Comparison of ENCODE assay signal across 20 cellular contexts in the genomic region with DNA sequence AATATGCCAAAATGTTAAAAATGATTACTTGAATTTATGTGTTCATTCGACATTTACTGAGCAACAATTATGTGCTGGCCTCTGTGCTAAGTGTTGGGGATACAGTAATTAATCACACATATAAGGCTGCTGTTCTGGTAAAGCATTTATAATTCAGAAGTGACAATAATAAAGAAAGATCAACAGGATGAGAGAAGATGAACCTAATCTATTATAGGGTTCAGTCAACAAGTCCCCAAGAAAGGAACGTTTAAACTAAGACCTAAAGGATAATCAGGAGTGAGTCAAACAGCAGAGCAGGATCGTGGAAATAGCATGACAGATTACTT.
DNase-seq lines count a peak whose midpoint lies in the region; ATAC-seq, FAIRE-seq and TF ChIP-seq lines count a peak whose summit lies in the region.
"Had no signal": no experiment of that assay in that cellular context is flagged by ENCODE, and none has a peak within 500 bp of the region (broad histone marks: within the 10 kb centered on the region; RNA-seq: fewer than 3 reads in every experiment).

No MANE protein-coding gene starts in this region.

- H3K4me2 ChIP-seq in GM23338: no peak overlapping the region
- H3K4me2 ChIP-seq: BLaER1 had no signal

- no peak overlapping the region for H3K27ac ChIP-seq in GM23338 (ENCODE audit: low read depth)
- no peak overlapping the region for H3K27ac ChIP-seq in small intestine (ENCODE audit: low read depth in 1 of 2, low read length in 1 of 2)
- H3K27ac ChIP-seq: BLaER1, skin epidermis had no signal

- peaks cover 8% of the 10 kb centered on the region for H3K27me3 Mint-ChIP-seq in activated CD4-positive, alpha-beta T cell treated with anti-CD3 and anti-CD28 coated beads, Interleukin-2, amount 10 ng/mL, durations not matched to agents 24 days and 14 days
- H3K27me3 Mint-ChIP-seq in activated CD4-positive, alpha-beta T cell treated with anti-CD3 and anti-CD28 coated beads, Interleukin-2, amount 10 ng/mL, durations not matched to agents 7 days and 5 days: no peaks in the 10 kb centered on the region
- H3K27me3 Mint-ChIP-seq in GM23338 (ENCODE audit: insufficient read depth, low read depth, poor library complexity): peaks cover 3% of the 10 kb centered on the region
- peaks cover 6% of the 10 kb centered on the region for H3K27me3 Mint-ChIP-seq in activated naive CD8-positive, alpha-beta T cell treated with anti-CD3 and anti-CD28 coated beads for 36 hours

- H3K4me3 Mint-ChIP-seq in activated CD4-positive, alpha-beta T cell treated with anti-CD3 and anti-CD28 coated beads, Interleukin-2, amount 10 ng/mL, durations not matched to agents 24 days and 14 days: peak overlapping the region; percentile 28
- H3K4me3 Mint-ChIP-seq in activated CD4-positive, alpha-beta T cell treated with anti-CD3 and anti-CD28 coated beads, Interleukin-2, amount 10 ng/mL, durations not matched to agents 7 days and 5 days: no peak overlapping the region
- H3K4me3 Mint-ChIP-seq in GM23338: no peak overlapping the region
- no peak overlapping the region for H3K4me3 Mint-ChIP-seq in activated naive CD8-positive, alpha-beta T cell treated with anti-CD3 and anti-CD28 coated beads for 36 hours
- H3K4me3 Mint-ChIP-seq: brain had no signal

- no peaks in the 10 kb centered on the region for H3K36me3 Mint-ChIP-seq in activated CD4-positive, alpha-beta T cell treated with anti-CD3 and anti-CD28 coated beads, Interleukin-2, amount 10 ng/mL, durations not matched to agents 24 days and 14 days (ENCODE audit: low read depth)
- no peaks in the 10 kb centered on the region for H3K36me3 Mint-ChIP-seq in activated CD4-positive, alpha-beta T cell treated with anti-CD3 and anti-CD28 coated beads, Interleukin-2, amount 10 ng/mL, durations not matched to agents 7 days and 5 days (ENCODE audit: low read depth)
- H3K36me3 Mint-ChIP-seq in GM23338 (ENCODE audit: low read depth): peaks cover 2% of the 10 kb centered on the region; the same call in 1 of the 3 replicates
- no peaks in the 10 kb centered on the region for H3K36me3 Mint-ChIP-seq in activated naive CD8-positive, alpha-beta T cell treated with anti-CD3 and anti-CD28 coated beads for 36 hours
- H3K36me3 Mint-ChIP-seq: brain; naive thymus-derived CD8-positive, alpha-beta T cell had no signal

- peaks cover 12% of the 10 kb centered on the region for H3K9me3 Mint-ChIP-seq in activated CD4-positive, alpha-beta T cell treated with anti-CD3 and anti-CD28 coated beads, Interleukin-2, amount 10 ng/mL, durations not matched to agents 24 days and 14 days
- H3K9me3 Mint-ChIP-seq in activated CD4-positive, alpha-beta T cell treated with anti-CD3 and anti-CD28 coated beads, Interleukin-2, amount 10 ng/mL, durations not matched to agents 7 days and 5 days: no peaks in the 10 kb centered on the region
- no peaks in the 10 kb centered on the region for H3K9me3 Mint-ChIP-seq in GM23338
- H3K9me3 Mint-ChIP-seq in activated naive CD8-positive, alpha-beta T cell treated with anti-CD3 and anti-CD28 coated beads for 36 hours: no peaks in the 10 kb centered on the region
- H3K9me3 Mint-ChIP-seq: brain; naive thymus-derived CD8-positive, alpha-beta T cell had no signal

- WGBS in small intestine, 3 donors: 58 to 72% (median 70%) methylated on average over 3 of the region's 3 CpGs

- H3K4me1 ChIP-seq in GM23338 (ENCODE audit: insufficient read depth) (no peaks in the 10 kb centered on the region; the same call in 1 of the 2 replicates), small intestine (ENCODE audit: control insufficient read depth in 2 of 2, insufficient read depth in 1 of 2, low read depth in 1 of 2, low read length in 1 of 2) (no peaks in the 10 kb centered on the region)
- H3K4me1 ChIP-seq: BLaER1 had no signal

- peaks cover 19% of the 10 kb centered on the region for H3K4me1 Mint-ChIP-seq in activated CD4-positive, alpha-beta T cell treated with anti-CD3 and anti-CD28 coated beads, Interleukin-2, amount 10 ng/mL, durations not matched to agents 24 days and 14 days
- peaks cover 9% of the 10 kb centered on the region for H3K4me1 Mint-ChIP-seq in activated CD4-positive, alpha-beta T cell treated with anti-CD3 and anti-CD28 coated beads, Interleukin-2, amount 10 ng/mL, durations not matched to agents 7 days and 5 days
- peaks cover 13% of the 10 kb centered on the region for H3K4me1 Mint-ChIP-seq in GM23338
- peaks cover 26% of the 10 kb centered on the region for H3K4me1 Mint-ChIP-seq in activated naive CD8-positive, alpha-beta T cell treated with anti-CD3 and anti-CD28 coated beads for 36 hours
- H3K4me1 Mint-ChIP-seq: brain had no signal

- H3K79me2 ChIP-seq in GM23338 (replicated peaks; ENCODE audit: insufficient read depth): peaks cover 21% of the 10 kb centered on the region

- no peak overlapping the region for H2AFZ ChIP-seq in GM23338

- no peak overlapping the region for H3K4me3 ChIP-seq in GM23338
- H3K4me3 ChIP-seq in small intestine (ENCODE audit: low read depth in 1 of 2, low read length in 2 of 2): no peak overlapping the region
- H3K4me3 ChIP-seq: BLaER1, skin epidermis had no signal

- FAIRE-seq in small intestine (lab: Jason Lieb, UNC): no peak
- FAIRE-seq: frontal cortex had no signal

- H3K9me2 ChIP-seq in GM23338 (ENCODE audit: insufficient read depth): no peaks in the 10 kb centered on the region

- POLR2A ChIA-PET in activated CD4-positive, alpha-beta T cell treated with anti-CD3 and anti-CD28 coated beads, Interleukin-2, amount 10 ng/mL, durations not matched to agents 7 days and 5 days (lab: Charles Lee): no interaction called here

- ATAC-seq in GM23338: no peak
- ATAC-seq: naive thymus-derived CD8-positive, alpha-beta T cell had no signal

- intact Hi-C loops in activated CD4-positive, alpha-beta T cell treated with anti-CD3 and anti-CD28 coated beads, Interleukin-2, amount 10 ng/mL, durations not matched to agents 24 days and 14 days (cut with micrococcal nuclease): no loop called here

- no peaks in the 10 kb centered on the region for H3K9me3 ChIP-seq in small intestine (ENCODE audit: control insufficient read depth, low read depth)

- H3F3A ChIP-seq in GM23338 (replicated peaks; ENCODE audit: low read depth): no peaks in the 10 kb centered on the region

- CTCF ChIA-PET in activated CD4-positive, alpha-beta T cell treated with anti-CD3 and anti-CD28 coated beads, Interleukin-2, amount 10 ng/mL, durations not matched to agents 7 days and 5 days (lab: Charles Lee): interaction anchor here (0.7 kb wide), 2 partner anchors 251 to 1919 kb away, joined by 3 to 5 read pairs; no protein-coding TSS in a partner anchor

- DNase-seq in activated CD4-positive, alpha-beta T cell treated with anti-CD3 and anti-CD28 coated beads, Interleukin-2, amount 10 ng/mL, durations not matched to agents 24 days and 14 days: no peak
- no peak for DNase-seq in activated CD4-positive, alpha-beta T cell treated with anti-CD3 and anti-CD28 coated beads, Interleukin-2, amount 10 ng/mL, durations not matched to agents 7 days and 5 days
- DNase-seq in GM23338 (ENCODE audit: low spot score): no peak
- no peak for DNase-seq in activated naive CD8-positive, alpha-beta T cell treated with anti-CD3 and anti-CD28 coated beads for 36 hours
- DNase-seq in iris pigment epithelial cell (ENCODE audit: low read depth): peak; percentile 26
- no peak for DNase-seq in stimulated activated CD4-positive, alpha-beta T cell treated with anti-CD3 and anti-CD28 coated beads, Interleukin-15, amount 100 ng/mL, for 24 hours
- DNase-seq in small intestine: no peak
- no peak for DNase-seq in NK-92 treated with Interleukin-12 subunit alpha and Interleukin-12 subunit beta, amount 100 ng/mL, for 24 hours (lab: John Stamatoyannopoulos, UW)
- DNase-seq: Karpas-422; mesendoderm; naive thymus-derived CD8-positive, alpha-beta T cell; NCI-H1092; NCI-H524; SHP77 treated with DMSO at 0.1 percent for 48 hours; stimulated activated CD4-positive, alpha-beta T cell treated with anti-CD3 and anti-CD28 coated beads, Interleukin-4, amount 100 ng/mL, for 4 hours had no signal

- H3K36me3 ChIP-seq in GM23338 (ENCODE audit: insufficient read depth): no peaks in the 10 kb centered on the region
- H3K36me3 ChIP-seq in small intestine (ENCODE audit: control insufficient read depth in 2 of 2, insufficient read depth in 2 of 2, low read length in 2 of 2): no peaks in the 10 kb centered on the region
- H3K36me3 ChIP-seq: BLaER1 had no signal

- TF ChIP-seq CTCF in GM23338 (conservative IDR thresholded peaks at IDR 0.05; ENCODE audit: low read depth in 2 of 2): no peak

- H3K27me3 ChIP-seq in GM23338 (ENCODE audit: insufficient read depth) (no peaks in the 10 kb centered on the region), small intestine (ENCODE audit: control insufficient read depth in 2 of 2, insufficient read depth in 2 of 2, low read length in 2 of 2) (no peaks in the 10 kb centered on the region)
- H3K27me3 ChIP-seq: BLaER1 had no signal

- peaks cover 6% of the 10 kb centered on the region for H4K20me1 ChIP-seq in GM23338 (replicated peaks; ENCODE audit: insufficient read depth)
- H4K20me1 ChIP-seq: BLaER1 had no signal

- H3K27ac Mint-ChIP-seq in activated CD4-positive, alpha-beta T cell treated with anti-CD3 and anti-CD28 coated beads, Interleukin-2, amount 10 ng/mL, durations not matched to agents 24 days and 14 days: peak overlapping the region; percentile 76
- no peak overlapping the region for H3K27ac Mint-ChIP-seq in activated CD4-positive, alpha-beta T cell treated with anti-CD3 and anti-CD28 coated beads, Interleukin-2, amount 10 ng/mL, durations not matched to agents 7 days and 5 days
- H3K27ac Mint-ChIP-seq in GM23338: 0 out of 2 replicates have a peak overlapping the region, but pooled peaks have one; percentile 17
- peak overlapping the region; percentile 49 for H3K27ac Mint-ChIP-seq in activated naive CD8-positive, alpha-beta T cell treated with anti-CD3 and anti-CD28 coated beads for 36 hours
- H3K27ac Mint-ChIP-seq: progenitor cell of endocrine pancreas had no signal

TF ChIP-seq in GM23338, 12 proteins besides CTCF, POLR2A, EP300 and RAD21 (continues in another document):
- TF ChIP-seq ZNF114 (CRISPR knock-in tag; IDR thresholded peaks at IDR 0.05) (no peak), JUNB (IDR thresholded peaks at IDR 0.05; ENCODE audit: unreplicated experiment) (no peak)
